7 cellular contexts compared by ENCODE assay signal in genomic region chr1:104648269-104648691, GRCh38.
DNase-seq lines count a peak whose midpoint lies in the region; ATAC-seq and TF ChIP-seq lines count a peak whose summit lies in the region.

No MANE protein-coding gene starts in this region.

- DNase-seq in NCI-H510A treated with DMSO at 0.1 percent for 48 hours (lab: John Stamatoyannopoulos, UW) (peak; percentile 61), endothelial cell (ENCODE audit: low spot score) (peak; percentile 12), type B pancreatic cell (ENCODE audit: extremely low spot score, unreplicated experiment) (no peak), NCI-H2227 treated with DMSO at 0.1 percent for 48 hours (lab: John Stamatoyannopoulos, UW) (no peak)
- DNase-seq in activated CD4-positive, alpha-beta T cell treated with anti-CD3 and anti-CD28 coated beads, Interleukin-2, amount 10 ng/mL, durations not matched to agents 24 days and 14 days = no peak

- TF ChIP-seq CTCF in endothelial cell (IDR thresholded peaks at IDR 0.05; ENCODE audit: unreplicated experiment) = peak; percentile 48
- TF ChIP-seq CTCF in type B pancreatic cell (conservative IDR thresholded peaks at IDR 0.05) = peak; percentile 80

- ATAC-seq in GM18870 (IDR thresholded peaks at IDR 0.05; ENCODE audit: unreplicated experiment) = peak; percentile 79
- ATAC-seq in HG03139 (IDR thresholded peaks at IDR 0.05; ENCODE audit: unreplicated experiment) = peak; percentile 71

- H3K27ac Mint-ChIP-seq in endothelial cell (ENCODE audit: unreplicated experiment) = no peak overlapping the region
- no peak overlapping the region for H3K27ac Mint-ChIP-seq in type B pancreatic cell
- no peak overlapping the region for H3K27ac Mint-ChIP-seq in activated CD4-positive, alpha-beta T cell treated with anti-CD3 and anti-CD28 coated beads, Interleukin-2, amount 10 ng/mL, durations not matched to agents 24 days and 14 days

- no peaks in the 10 kb centered on the region for H3K9me3 Mint-ChIP-seq in endothelial cell (ENCODE audit: unreplicated experiment)
- H3K9me3 Mint-ChIP-seq in type B pancreatic cell = no peaks in the 10 kb centered on the region
- H3K9me3 Mint-ChIP-seq in activated CD4-positive, alpha-beta T cell treated with anti-CD3 and anti-CD28 coated beads, Interleukin-2, amount 10 ng/mL, durations not matched to agents 24 days and 14 days = no peaks in the 10 kb centered on the region

- H3K4me1 Mint-ChIP-seq in endothelial cell (ENCODE audit: unreplicated experiment) (no peaks in the 10 kb centered on the region), type B pancreatic cell (ENCODE audit: unreplicated experiment) (peaks cover 11% of the 10 kb centered on the region)
- H3K4me1 Mint-ChIP-seq in activated CD4-positive, alpha-beta T cell treated with anti-CD3 and anti-CD28 coated beads, Interleukin-2, amount 10 ng/mL, durations not matched to agents 24 days and 14 days = no peaks in the 10 kb centered on the region

- intact Hi-C loops in activated CD4-positive, alpha-beta T cell treated with anti-CD3 and anti-CD28 coated beads, Interleukin-2, amount 10 ng/mL, durations not matched to agents 24 days and 14 days (cut with micrococcal nuclease) = no loop called here

- H3K36me3 Mint-ChIP-seq in endothelial cell (ENCODE audit: low read depth, unreplicated experiment) (no peaks in the 10 kb centered on the region), type B pancreatic cell (no peaks in the 10 kb centered on the region)
- no peaks in the 10 kb centered on the region for H3K36me3 Mint-ChIP-seq in activated CD4-positive, alpha-beta T cell treated with anti-CD3 and anti-CD28 coated beads, Interleukin-2, amount 10 ng/mL, durations not matched to agents 24 days and 14 days (ENCODE audit: low read depth)

- no peak overlapping the region for H3K4me3 Mint-ChIP-seq in endothelial cell (ENCODE audit: unreplicated experiment)
- H3K4me3 Mint-ChIP-seq in type B pancreatic cell = no peak overlapping the region
- no peak overlapping the region for H3K4me3 Mint-ChIP-seq in activated CD4-positive, alpha-beta T cell treated with anti-CD3 and anti-CD28 coated beads, Interleukin-2, amount 10 ng/mL, durations not matched to agents 24 days and 14 days

- H3K27me3 Mint-ChIP-seq in endothelial cell (ENCODE audit: unreplicated experiment) = no peaks in the 10 kb centered on the region
- H3K27me3 Mint-ChIP-seq in type B pancreatic cell = no peaks in the 10 kb centered on the region
- no peaks in the 10 kb centered on the region for H3K27me3 Mint-ChIP-seq in activated CD4-positive, alpha-beta T cell treated with anti-CD3 and anti-CD28 coated beads, Interleukin-2, amount 10 ng/mL, durations not matched to agents 24 days and 14 days

Comparison
In these comparisons a context has a peak if more than half of its experiments do, and no peak if none do; other contexts are left out.
1. DNase-seq: peak in NCI-H510A treated with DMSO at 0.1 percent for 48 hours (single experiment) and endothelial cell (single experiment); none in type B pancreatic cell (single experiment), activated CD4-positive, alpha-beta T cell treated with anti-CD3 and anti-CD28 coated beads, Interleukin-2, amount 10 ng/mL, durations not matched to agents 24 days and 14 days (single experiment) and NCI-H2227 treated with DMSO at 0.1 percent for 48 hours (single experiment).